13 cellular contexts compared by ENCODE assay signal in the genomic region with DNA sequence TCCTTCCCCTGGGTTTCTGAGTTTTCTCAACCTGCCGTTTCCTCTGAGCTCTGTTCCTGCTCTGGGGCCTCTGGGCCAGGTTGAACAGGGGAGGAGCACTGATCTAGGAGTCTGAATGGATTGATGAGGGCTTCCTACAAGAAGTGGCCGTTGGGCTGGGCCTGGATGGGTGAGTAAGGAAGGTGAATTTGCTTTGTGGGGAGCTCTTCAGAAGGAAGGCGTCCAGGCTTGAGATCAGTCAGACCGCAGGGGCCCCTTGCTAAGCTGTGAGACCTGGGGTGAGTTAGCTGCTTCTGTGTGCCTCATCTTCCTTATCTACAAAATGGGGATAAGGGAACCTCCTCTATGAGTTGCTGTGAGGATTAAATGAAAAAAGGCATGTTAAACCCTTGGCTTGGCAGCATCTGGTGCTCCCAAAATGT. TPM values are rescaled to one million over a fixed set of nuclear protein-coding genes. Genes with fewer than 3 reads are reported as not detected.
DNase-seq lines count a peak whose midpoint lies in the region; ATAC-seq and TF ChIP-seq lines count a peak whose summit lies in the region.
"Had no signal": no experiment of that assay in that cellular context is flagged by ENCODE, and none has a peak within 500 bp of the region (broad histone marks: within the 10 kb centered on the region; RNA-seq: fewer than 3 reads in every experiment).

No MANE protein-coding gene starts in this region.

- H3K27ac ChIP-seq in right cardiac atrium (ENCODE audit: low read length) (peak overlapping the region; percentile 93), hepatocyte (peak overlapping the region; percentile 86), prostate gland (peak overlapping the region; percentile 73 to 76)

- 57% methylated on average over 4 of the region's 4 CpGs for WGBS in right cardiac atrium
- whole genome bisulfite sequencing in hepatocyte (ENCODE audit: low lambda C conversion rate, missing lambda C conversion rate) = 71% methylated on average over 4 of the region's 4 CpGs
- WGBS in prostate gland = 67% methylated on average over 4 of the region's 4 CpGs

- no peaks in the 10 kb centered on the region for H3K9me2 ChIP-seq in hepatocyte (replicated peaks; ENCODE audit: insufficient read depth)

- H3K4me1 ChIP-seq in right cardiac atrium (ENCODE audit: control insufficient read depth, insufficient read depth, low read length) (peaks cover 34% of the 10 kb centered on the region), hepatocyte (ENCODE audit: insufficient read depth) (peaks cover 79% of the 10 kb centered on the region), prostate gland (replicated peaks) (peaks cover 16% of the 10 kb centered on the region)

- no peaks in the 10 kb centered on the region for H3K36me3 ChIP-seq in hepatocyte (replicated peaks; ENCODE audit: insufficient read depth, low read depth)
- no peaks in the 10 kb centered on the region for H3K36me3 ChIP-seq in prostate gland

- H3K4me3 ChIP-seq in right cardiac atrium (ENCODE audit: low read length) (no peak overlapping the region), hepatocyte (no peak overlapping the region), prostate gland (no peak overlapping the region)

- H3K4me2 ChIP-seq in hepatocyte = peak overlapping the region; percentile 48

- H3K27me3 ChIP-seq in right cardiac atrium (ENCODE audit: control insufficient read depth, insufficient read depth) (no peaks in the 10 kb centered on the region), hepatocyte (no peaks in the 10 kb centered on the region), prostate gland (replicated peaks; ENCODE audit: insufficient read depth) (no peaks in the 10 kb centered on the region)

- TF ChIP-seq CTCF in hepatocyte (IDR thresholded peaks at IDR 0.05; ENCODE audit: poor library complexity) (no peak), prostate gland (IDR thresholded peaks at IDR 0.05) (no peak)

- intact Hi-C loops in right cardiac atrium (cut with DNase I) = no loop called here
- intact Hi-C loops in Right ventricle myocardium superior (cut with DNase I) = no loop called here
- intact Hi-C loops in prostate gland (cut with DNase I) = no loop called here

- TF ChIP-seq POLR2A in prostate gland (IDR thresholded peaks at IDR 0.05) = no peak

- peaks cover 23% of the 10 kb centered on the region for H3K79me2 ChIP-seq in hepatocyte

- DNase-seq in right cardiac atrium = peak in 1 of 3 donors; percentile 48
- DNase-seq in Right ventricle myocardium superior = no peak
- DNase-seq in hepatocyte (ENCODE audit: low spot score) = no peak
- no peak for DNase-seq in prostate gland (ENCODE audit: low spot score)
- DNase-seq in stimulated activated CD8-positive, alpha-beta memory T cell treated with anti-CD3 and anti-CD28 coated beads, Interleukin-4, amount 100 ng/mL, for 48 hours = no peak
- no peak for DNase-seq in HuH-7.5 (ENCODE audit: low spot score)
- DNase-seq: activated CD4-positive, alpha-beta memory T cell treated with anti-CD3 and anti-CD28 coated beads for 36 hours; DND-41; midbrain; retina had no signal

- ATAC-seq in right cardiac atrium (no peak), Right ventricle myocardium superior (ENCODE audit: poor library complexity) (no peak), HG03039 (IDR thresholded peaks at IDR 0.05; ENCODE audit: unreplicated experiment) (no peak), HG02884 (IDR thresholded peaks at IDR 0.05; ENCODE audit: unreplicated experiment) (no peak)

- H4K20me1 ChIP-seq in hepatocyte (ENCODE audit: insufficient read depth, poor library complexity, severe bottlenecking) = no peaks in the 10 kb centered on the region

- no peak overlapping the region for H2AFZ ChIP-seq in hepatocyte

- H3K9me3 ChIP-seq in right cardiac atrium (ENCODE audit: control insufficient read depth, low read length) = no peaks in the 10 kb centered on the region
- H3K9me3 ChIP-seq in hepatocyte (ENCODE audit: low read depth) = no peaks in the 10 kb centered on the region
- H3K9me3 ChIP-seq in prostate gland = no peaks in the 10 kb centered on the region

RNA-seq across cellular contexts. Expression of gene SYNPO, which starts 1.1 kb away (rescaled TPM):
- total RNA-seq in right cardiac atrium (100 to 1,000 TPM; 552 to 675 (median 584) TPM), Right ventricle myocardium superior (645 TPM), hepatocyte (6.9 and 8.4 TPM in 2 replicates), prostate gland (10 to 100 TPM; 13.7 to 61.0 TPM)
- polyA plus RNA-seq in right cardiac atrium (625 TPM), hepatocyte (5.3 and 7.1 TPM in 2 replicates)

RNA-seq across cellular contexts. Expression of gene MYOZ3, which starts 21.7 kb away (rescaled TPM):
- total RNA-seq in right cardiac atrium = 1 to 10 TPM; 4.0 to 9.3 (median 5.2) TPM
- polyA plus RNA-seq in right cardiac atrium = 3.3 TPM
- total RNA-seq in Right ventricle myocardium superior = 4.0 TPM
- 0.92 and 1.1 TPM in 2 replicates for total RNA-seq in hepatocyte
- 0.83 and 1.8 TPM in 2 replicates for polyA plus RNA-seq in hepatocyte
- total RNA-seq in prostate gland = 10 to 100 TPM in 1 of 2 donors, 1 to 10 TPM in 1; 1.2 to 14.1 TPM
- total RNA-seq: bronchial epithelial cell had no signal

Comparison
In these comparisons a context has a peak if more than half of its experiments do, and no peak if none do; other contexts are left out.
1. RNA of gene SYNPO, which starts 1.1 kb away (total RNA-seq): 645 TPM in Right ventricle myocardium superior (single experiment) and 552 to 675 TPM in right cardiac atrium; 13.7 to 61.0 TPM in prostate gland and 6.9 to 8.4 TPM in hepatocyte; every median in the first group is over 4 times any median in the second.
2. Peak in every context shown above with its lines, with median percentiles within 50 percentile points of each other: H3K27ac ChIP-seq.